14 cellular contexts compared by ENCODE assay signal in genomic region chr7:21579341-21580072, GRCh38. TPM values are rescaled to one million over a fixed set of nuclear protein-coding genes. Genes with fewer than 3 reads are reported as not detected.
DNase-seq lines count a peak whose midpoint lies in the region; ATAC-seq, FAIRE-seq and TF ChIP-seq lines count a peak whose summit lies in the region.
"Had no signal": no experiment of that assay in that cellular context is flagged by ENCODE, and none has a peak within 500 bp of the region (broad histone marks: within the 10 kb centered on the region; RNA-seq: fewer than 3 reads in every experiment).

No MANE protein-coding gene starts in this region.

- TF ChIP-seq CTCF in 22Rv1 (IDR thresholded peaks at IDR 0.05) (no peak), fibroblast of mammary gland (conservative IDR thresholded peaks at IDR 0.05; ENCODE audit: control insufficient read depth, insufficient read depth, low read depth, low read length) (no peak)

- POLR2A ChIA-PET in HEK293T (lab: Yijun Ruan, JAX): no interaction called here

- FAIRE-seq in urothelium cell line (lab: Jason Lieb, UNC): no peak

- CTCF ChIA-PET in HEK293T (lab: Yijun Ruan, JAX): no interaction called here

- peak; percentile 24 for DNase-seq in LoVo (ENCODE audit: low spot score)
- DNase-seq in fibroblast of mammary gland (ENCODE audit: low read depth): peak; percentile 2
- DNase-seq in germinal center (ENCODE audit: low spot score): no peak
- no peak for DNase-seq in urothelium cell line (ENCODE audit: low spot score)
- no peak for DNase-seq in HEK293T (ENCODE audit: extremely low spot score)
- no peak for DNase-seq in G401 (ENCODE audit: low spot score)
- DNase-seq: activated B cell treated with CpG ODN at 0.5 μM for 24 hours; NCI-H1436 treated with DMSO at 0.1 percent for 48 hours; nephron progenitor cell; stimulated activated CD4-positive, alpha-beta T cell treated with anti-CD3 and anti-CD28 coated beads, Interleukin-15, amount 100 ng/mL, for 24 hours; stimulated activated naive CD4-positive, alpha-beta T cell treated with Interleukin-2 at 50 U/mL for 16 hours had no signal

- H3K4me3 ChIP-seq in fibroblast of mammary gland (ENCODE audit: control insufficient read depth, low read depth, low read length): no peak overlapping the region

- peak; percentile 41 for ATAC-seq in GM18907 (IDR thresholded peaks at IDR 0.05; ENCODE audit: unreplicated experiment)

- in situ Hi-C loops in G401 (cut with HindIII; ENCODE audit: low sequenced_read_pairs): no loop called here

- peak overlapping the region; percentile 32; the same call in 1 of the 2 replicates for H3K27ac ChIP-seq in 22Rv1
- H3K27ac ChIP-seq: RWPE1 had no signal

TF ChIP-seq in HEK293T, 16 proteins besides CTCF, POLR2A, EP300 and RAD21:
- TF ChIP-seq HDGF (IDR thresholded peaks at IDR 0.05; ENCODE audit: borderline replicate concordance) (no peak), L3MBTL2 (conservative IDR thresholded peaks at IDR 0.05) (no peak), FOXA1 (IDR thresholded peaks at IDR 0.05) (no peak), SUZ12 (IDR thresholded peaks at IDR 0.05) (no peak), ZNF384 (IDR thresholded peaks at IDR 0.05) (no peak), SP1 (IDR thresholded peaks at IDR 0.05) (no peak), TARDBP (IDR thresholded peaks at IDR 0.05) (no peak), ARNT (IDR thresholded peaks at IDR 0.05) (no peak), FOXM1 (IDR thresholded peaks at IDR 0.05; ENCODE audit: borderline replicate concordance) (no peak), FOXK2 (IDR thresholded peaks at IDR 0.05) (no peak)

RNA-seq across cellular contexts. Expression of gene DNAH11, which starts 36.7 kb away (rescaled TPM):
- total RNA-seq in G401 (2014; rRNA removed; shearing (Covaris generic)): 0.43 and 3.4 TPM in 2 replicates
- total RNA-seq: activated B cell treated with CpG ODN at 0.5 μM for 24 hours had no signal

Comparison
In these comparisons a context has a peak if more than half of its experiments do, and no peak if none do; other contexts are left out.
1. DNase-seq: peak in LoVo (single experiment) and fibroblast of mammary gland (single experiment); none in germinal center (single experiment), urothelium cell line (single experiment), HEK293T (single experiment) and G401 (single experiment).